In genomic region chr2:25294573-25295462, GRCh38 we compare ENCODE assay signal across 8 cellular contexts. TPM values are rescaled to one million over a fixed set of nuclear protein-coding genes. Genes with fewer than 3 reads are reported as not detected.
DNase-seq lines count a peak whose midpoint lies in the region; ATAC-seq, FAIRE-seq and TF ChIP-seq lines count a peak whose summit lies in the region.

No MANE protein-coding gene starts in this region.

- no peaks in the 10 kb centered on the region for H4K20me1 ChIP-seq in astrocyte (ENCODE audit: insufficient read depth, low read length)

- H3K9ac ChIP-seq in astrocyte (ENCODE audit: low read length): no peak overlapping the region

- H3K4me3 Mint-ChIP-seq in CD8-positive, alpha-beta memory T cell: peak overlapping the region; percentile 24 to 81 (median 76)
- no peak overlapping the region for H3K4me3 Mint-ChIP-seq in astrocyte (ENCODE audit: unreplicated experiment)
- peak overlapping the region; percentile 59 to 94 (median 80) for H3K4me3 Mint-ChIP-seq in immature natural killer cell

- H3K27me3 ChIP-seq in CD8-positive, alpha-beta memory T cell (ENCODE audit: insufficient read depth, low read length, poor library complexity, severe bottlenecking): no peaks in the 10 kb centered on the region
- no peaks in the 10 kb centered on the region for H3K27me3 ChIP-seq in astrocyte (ENCODE audit: insufficient read depth, low read length)

- FAIRE-seq in astrocyte (lab: Jason Lieb, UNC): no peak

- H2AFZ ChIP-seq in astrocyte (ENCODE audit: low read depth, low read length): peak overlapping the region; percentile 64

- CTCF ChIA-PET in CD8-positive, alpha-beta memory T cell (lab: Charles Lee): interaction anchor here (0.7 to 7.7 kb wide), 13 partner anchors 9 to 79 kb away, joined by 3 to 66 read pairs (median 3); no protein-coding TSS in a partner anchor

- ATAC-seq in GM19395 (IDR thresholded peaks at IDR 0.05; ENCODE audit: unreplicated experiment) (peak; percentile 93), HG03469 (IDR thresholded peaks at IDR 0.05; ENCODE audit: unreplicated experiment) (peak; percentile 71)

- no peak for TF ChIP-seq CTCF in astrocyte (IDR thresholded peaks at IDR 0.05; ENCODE audit: insufficient read depth, low read depth, low read length)

- POLR2A ChIA-PET in CD8-positive, alpha-beta memory T cell (lab: Charles Lee): interaction anchor here (0.7 to 2.4 kb wide), 12 partner anchors 9 to 1055 kb away, joined by 3 to 16 read pairs (median 4); no protein-coding TSS in a partner anchor

- H3K27me3 Mint-ChIP-seq in CD8-positive, alpha-beta memory T cell: no peaks in the 10 kb centered on the region
- H3K27me3 Mint-ChIP-seq in astrocyte (ENCODE audit: low read depth, unreplicated experiment) (no peaks in the 10 kb centered on the region), immature natural killer cell (ENCODE audit: low read depth in 3 of 3) (peaks cover 0 to 7% (median 6%) of the 10 kb centered on the region in 3 donors)

- peak overlapping the region; percentile 88 to 98 (median 94) for H3K27ac Mint-ChIP-seq in CD8-positive, alpha-beta memory T cell
- H3K27ac Mint-ChIP-seq in astrocyte (ENCODE audit: unreplicated experiment) (peak overlapping the region; percentile 77), immature natural killer cell (peak overlapping the region; percentile 94 to 97 (median 96))

- peaks cover 0 to 25% (median 6%) of the 10 kb centered on the region in 3 donors for H3K36me3 Mint-ChIP-seq in CD8-positive, alpha-beta memory T cell
- H3K36me3 Mint-ChIP-seq in astrocyte (ENCODE audit: low read depth, unreplicated experiment): peaks cover 7% of the 10 kb centered on the region
- no peaks in the 10 kb centered on the region for H3K36me3 Mint-ChIP-seq in immature natural killer cell

- no peaks in the 10 kb centered on the region for H3K9me3 Mint-ChIP-seq in CD8-positive, alpha-beta memory T cell
- H3K9me3 Mint-ChIP-seq in astrocyte (ENCODE audit: unreplicated experiment): no peaks in the 10 kb centered on the region
- H3K9me3 Mint-ChIP-seq in immature natural killer cell: no peaks in the 10 kb centered on the region

- no peaks in the 10 kb centered on the region for H3K9me3 ChIP-seq in CD8-positive, alpha-beta memory T cell (ENCODE audit: low read length)
- no peaks in the 10 kb centered on the region for H3K9me3 ChIP-seq in astrocyte (ENCODE audit: insufficient read depth, low read depth, low read length)

- peak overlapping the region; percentile 54 for H3K4me2 ChIP-seq in astrocyte (ENCODE audit: low read length)

- H3K27ac ChIP-seq in CD8-positive, alpha-beta memory T cell (ENCODE audit: low read depth, low read length): peak overlapping the region; percentile 70
- no peak overlapping the region for H3K27ac ChIP-seq in astrocyte (ENCODE audit: low read depth, low read length)

- peak overlapping the region; percentile 12 for H3K4me3 ChIP-seq in CD8-positive, alpha-beta memory T cell (ENCODE audit: low read length)
- no peak overlapping the region for H3K4me3 ChIP-seq in astrocyte (ENCODE audit: insufficient read depth, low read depth, low read length)

- peaks cover under 1% of the 10 kb centered on the region for H3K36me3 ChIP-seq in CD8-positive, alpha-beta memory T cell (ENCODE audit: insufficient read depth, low read length)
- no peaks in the 10 kb centered on the region for H3K36me3 ChIP-seq in astrocyte (ENCODE audit: insufficient read depth, low read length)

- DNase-seq in CD8-positive, alpha-beta memory T cell: peak; percentile 68 to 88 (median 79)
- DNase-seq in T follicular helper cell (ENCODE audit: low read depth) (peak; percentile 65), astrocyte (ENCODE audit: low read depth) (no peak), immature natural killer cell (peak; percentile 91 to 92 (median 92)), T1000 (lab: John Stamatoyannopoulos, UW) (no peak)
- DNase-seq in stimulated activated CD4-positive, alpha-beta T cell treated with anti-CD3 and anti-CD28 coated beads, Interleukin-1b, Interleukin-23, amount 100 ng/mL, for 48 hours: peak; percentile 74

- H3K4me1 Mint-ChIP-seq in CD8-positive, alpha-beta memory T cell: peaks cover 39 to 47% (median 41%) of the 10 kb centered on the region in 3 donors
- H3K4me1 Mint-ChIP-seq in astrocyte (ENCODE audit: low read depth, unreplicated experiment): peaks cover 17% of the 10 kb centered on the region
- peaks cover 46 to 50% of the 10 kb centered on the region in 2 donors for H3K4me1 Mint-ChIP-seq in immature natural killer cell

- peaks cover 62% of the 10 kb centered on the region for H3K4me1 ChIP-seq in CD8-positive, alpha-beta memory T cell (ENCODE audit: insufficient read depth, low read length)
- H3K4me1 ChIP-seq in astrocyte (ENCODE audit: insufficient read depth, low read length): peaks cover 27% of the 10 kb centered on the region

- H3K79me2 ChIP-seq in astrocyte (ENCODE audit: insufficient read depth, low read length): no peaks in the 10 kb centered on the region

RNA-seq across cellular contexts. Expression of gene DNMT3A, which starts 46.9 kb away (rescaled TPM):
- 10 to 100 TPM; 77.9 to 80.7 TPM for total RNA-seq in CD8-positive, alpha-beta memory T cell
- polyA plus RNA-seq in CD8-positive, alpha-beta memory T cell: 19.4 TPM
- total RNA-seq in astrocyte: 51.4 and 58.1 TPM in 2 replicates
- polyA plus RNA-seq in immature natural killer cell: 10 to 100 TPM in 1 of 3 donors, 1 to 10 TPM in 2; 9.4 to 15.9 (median 9.9) TPM

Comparison
In these comparisons a context has a peak if more than half of its experiments do, and no peak if none do; other contexts are left out.
1. DNase-seq: peak in CD8-positive, alpha-beta memory T cell (5 of 5), T follicular helper cell (single experiment), immature natural killer cell (3 of 3) and stimulated activated CD4-positive, alpha-beta T cell treated with anti-CD3 and anti-CD28 coated beads, Interleukin-1b, Interleukin-23, amount 100 ng/mL, for 48 hours (single experiment); none in astrocyte (single experiment) and T1000 (single experiment).
2. Peak in every context shown above with its lines, with median percentiles within 50 percentile points of each other: H3K27ac Mint-ChIP-seq.